ENCODE assay signal across 14 cellular contexts in the genomic region with DNA sequence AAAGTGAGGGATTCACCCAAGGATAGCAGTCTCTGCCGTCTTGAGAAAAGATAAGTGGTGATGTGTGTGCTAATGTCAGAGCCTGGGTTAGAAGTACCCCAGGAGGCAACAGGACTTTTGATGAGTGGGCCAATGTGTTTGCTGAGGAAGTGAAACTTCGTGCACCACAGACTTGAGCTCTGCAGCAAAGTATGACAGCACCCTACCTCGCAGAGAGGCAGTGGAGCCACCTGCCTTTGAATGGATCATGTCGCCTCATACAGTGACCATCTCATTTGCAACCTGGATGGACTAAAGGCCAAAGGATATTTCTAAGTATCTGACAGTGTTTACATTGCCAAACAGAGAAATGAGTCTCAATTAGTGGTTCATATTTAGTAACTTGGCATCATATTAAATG.
DNase-seq lines count a peak whose midpoint lies in the region; ATAC-seq, FAIRE-seq and TF ChIP-seq lines count a peak whose summit lies in the region.
"Had no signal": no experiment of that assay in that cellular context is flagged by ENCODE, and none has a peak within 500 bp of the region (broad histone marks: within the 10 kb centered on the region; RNA-seq: fewer than 3 reads in every experiment).

No MANE protein-coding gene starts in this region.

- no peak for TF ChIP-seq POLR2A in right lobe of liver (IDR thresholded peaks at IDR 0.05)

- FAIRE-seq in D721Med (lab: Jason Lieb, UNC): no peak
- FAIRE-seq: HepG2 had no signal

- 10% methylated on average over 2 of the region's 4 CpGs for WGBS in right lobe of liver (ENCODE audit: insufficient coverage, low coverage, low lambda C conversion rate, missing lambda C conversion rate)

- no peaks in the 10 kb centered on the region for H3K9me3 ChIP-seq in right lobe of liver
- H3K9me3 ChIP-seq: tibial artery had no signal

- no peaks in the 10 kb centered on the region for H3K27me3 ChIP-seq in right lobe of liver
- H3K27me3 ChIP-seq: brain microvascular endothelial cell, tibial artery had no signal

- no peaks in the 10 kb centered on the region for H3K4me1 ChIP-seq in right lobe of liver
- H3K4me1 ChIP-seq: tibial artery had no signal

- TF ChIP-seq CTCF in right lobe of liver (IDR thresholded peaks at IDR 0.05) (no peak), D721Med (IDR thresholded peaks at IDR 0.05; ENCODE audit: insufficient read depth, missing control alignments) (no peak), GM20000 (IDR thresholded peaks at IDR 0.05; ENCODE audit: extremely low read depth, missing control alignments) (no peak)

- intact Hi-C loops in right lobe of liver (cut with DNase I): no loop called here

- no peak overlapping the region for H3K4me3 ChIP-seq in right lobe of liver
- H3K4me3 ChIP-seq: tibial artery had no signal

- H3K36me3 ChIP-seq in right lobe of liver: no peaks in the 10 kb centered on the region
- H3K36me3 ChIP-seq: brain microvascular endothelial cell, tibial artery had no signal

- ATAC-seq in GM19035 (IDR thresholded peaks at IDR 0.05; ENCODE audit: unreplicated experiment): peak; percentile 99
- peak; percentile 93 for ATAC-seq in HG02623 (IDR thresholded peaks at IDR 0.05; ENCODE audit: unreplicated experiment)
- ATAC-seq in HG03442 (IDR thresholded peaks at IDR 0.05; ENCODE audit: unreplicated experiment): peak; percentile 99
- ATAC-seq in right lobe of liver: no peak
- ATAC-seq: HepG2 had no signal

- DNase-seq in right lobe of liver: no peak
- DNase-seq in D721Med (ENCODE audit: insufficient read length, low spot score): no peak
- DNase-seq in GM20000 (ENCODE audit: low spot score): no peak
- DNase-seq in NCI-H1417 (lab: John Stamatoyannopoulos, UW): no peak
- DNase-seq: activated T-cell treated with anti-CD3 and anti-CD28 coated beads, Interleukin-2, amount 50 U/mL, for 1 hour; brain microvascular endothelial cell; DMS153; NCI-H2029 treated with DMSO at 0.1 percent for 48 hours; retina; tibial artery had no signal

- H3K27ac ChIP-seq in right lobe of liver: no peak overlapping the region
- H3K27ac ChIP-seq: brain microvascular endothelial cell, tibial artery had no signal

Comparison
In these comparisons a context has a peak if more than half of its experiments do, and no peak if none do; other contexts are left out.
1. ATAC-seq: peak in GM19035 (single experiment), HG02623 (single experiment) and HG03442 (single experiment); none in right lobe of liver (0 of 4).